Comparison of ENCODE assay signal across 1 cellular context in the genomic region with DNA sequence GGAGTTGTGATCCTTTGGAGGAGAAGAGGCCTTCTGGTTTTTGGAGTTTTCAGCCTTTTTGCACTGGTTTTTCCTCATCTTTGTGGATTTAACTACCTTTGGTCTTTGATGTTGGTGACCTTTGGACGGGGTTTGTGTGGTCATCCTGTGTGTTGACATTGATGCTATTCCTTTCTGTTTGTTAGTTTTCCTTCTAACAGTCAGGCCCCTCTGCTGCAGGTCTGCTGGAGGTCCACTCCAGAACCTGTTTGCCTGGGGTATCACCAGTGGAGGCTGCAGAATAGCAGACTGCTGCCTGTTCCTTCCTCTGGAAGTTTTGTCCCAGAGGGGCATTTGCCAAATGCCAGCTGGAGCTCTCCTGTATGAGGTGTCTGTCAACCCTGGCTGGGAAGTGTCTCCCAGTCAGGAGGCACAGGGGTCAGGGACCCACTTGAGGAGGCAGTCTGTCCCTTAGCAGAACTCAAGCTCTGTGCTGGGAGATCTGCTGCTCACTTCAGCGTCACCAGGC.
TF ChIP-seq lines count a peak whose summit lies in the region.
"Not testable (repeated sequence)": the region's sequence is repeated elsewhere in the genome, so short reads cannot be mapped to it uniquely, and the experiment has no call there.

No MANE protein-coding gene starts in this region.

TF ChIP-seq in HepG2, 621 proteins besides CTCF, POLR2A, EP300 and RAD21 (continued from another document and continues in another):
- TF ChIP-seq, protein P1, sequence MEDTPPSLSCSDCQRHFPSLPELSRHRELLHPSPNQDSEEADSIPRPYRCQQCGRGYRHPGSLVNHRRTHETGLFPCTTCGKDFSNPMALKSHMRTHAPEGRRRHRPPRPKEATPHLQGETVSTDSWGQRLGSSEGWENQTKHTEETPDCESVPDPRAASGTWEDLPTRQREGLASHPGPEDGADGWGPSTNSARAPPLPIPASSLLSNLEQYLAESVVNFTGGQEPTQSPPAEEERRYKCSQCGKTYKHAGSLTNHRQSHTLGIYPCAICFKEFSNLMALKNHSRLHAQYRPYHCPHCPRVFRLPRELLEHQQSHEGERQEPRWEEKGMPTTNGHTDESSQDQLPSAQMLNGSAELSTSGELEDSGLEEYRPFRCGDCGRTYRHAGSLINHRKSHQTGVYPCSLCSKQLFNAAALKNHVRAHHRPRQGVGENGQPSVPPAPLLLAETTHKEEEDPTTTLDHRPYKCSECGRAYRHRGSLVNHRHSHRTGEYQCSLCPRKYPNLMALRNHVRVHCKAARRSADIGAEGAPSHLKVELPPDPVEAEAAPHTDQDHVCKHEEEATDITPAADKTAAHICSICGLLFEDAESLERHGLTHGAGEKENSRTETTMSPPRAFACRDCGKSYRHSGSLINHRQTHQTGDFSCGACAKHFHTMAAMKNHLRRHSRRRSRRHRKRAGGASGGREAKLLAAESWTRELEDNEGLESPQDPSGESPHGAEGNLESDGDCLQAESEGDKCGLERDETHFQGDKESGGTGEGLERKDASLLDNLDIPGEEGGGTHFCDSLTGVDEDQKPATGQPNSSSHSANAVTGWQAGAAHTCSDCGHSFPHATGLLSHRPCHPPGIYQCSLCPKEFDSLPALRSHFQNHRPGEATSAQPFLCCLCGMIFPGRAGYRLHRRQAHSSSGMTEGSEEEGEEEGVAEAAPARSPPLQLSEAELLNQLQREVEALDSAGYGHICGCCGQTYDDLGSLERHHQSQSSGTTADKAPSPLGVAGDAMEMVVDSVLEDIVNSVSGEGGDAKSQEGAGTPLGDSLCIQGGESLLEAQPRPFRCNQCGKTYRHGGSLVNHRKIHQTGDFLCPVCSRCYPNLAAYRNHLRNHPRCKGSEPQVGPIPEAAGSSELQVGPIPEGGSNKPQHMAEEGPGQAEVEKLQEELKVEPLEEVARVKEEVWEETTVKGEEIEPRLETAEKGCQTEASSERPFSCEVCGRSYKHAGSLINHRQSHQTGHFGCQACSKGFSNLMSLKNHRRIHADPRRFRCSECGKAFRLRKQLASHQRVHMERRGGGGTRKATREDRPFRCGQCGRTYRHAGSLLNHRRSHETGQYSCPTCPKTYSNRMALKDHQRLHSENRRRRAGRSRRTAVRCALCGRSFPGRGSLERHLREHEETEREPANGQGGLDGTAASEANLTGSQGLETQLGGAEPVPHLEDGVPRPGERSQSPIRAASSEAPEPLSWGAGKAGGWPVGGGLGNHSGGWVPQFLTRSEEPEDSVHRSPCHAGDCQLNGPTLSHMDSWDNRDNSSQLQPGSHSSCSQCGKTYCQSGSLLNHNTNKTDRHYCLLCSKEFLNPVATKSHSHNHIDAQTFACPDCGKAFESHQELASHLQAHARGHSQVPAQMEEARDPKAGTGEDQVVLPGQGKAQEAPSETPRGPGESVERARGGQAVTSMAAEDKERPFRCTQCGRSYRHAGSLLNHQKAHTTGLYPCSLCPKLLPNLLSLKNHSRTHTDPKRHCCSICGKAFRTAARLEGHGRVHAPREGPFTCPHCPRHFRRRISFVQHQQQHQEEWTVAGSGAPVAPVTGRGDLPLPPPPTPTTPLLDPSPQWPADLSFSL (CRISPR knock-in tag; IDR thresholded peaks at IDR 0.05) = peak; percentile 29; the same call in 1 of the 2 replicates
- TF ChIP-seq TEAD3 (CRISPR knock-in tag; optimal IDR thresholded peaks at IDR 0.05; ENCODE audit: borderline replicate concordance) (peak; percentile 45), ZNF264 (CRISPR knock-in tag; IDR thresholded peaks at IDR 0.05) (peak; percentile 92), PHF21A (CRISPR knock-in tag; IDR thresholded peaks at IDR 0.05) (peak; percentile 70), ZNF350 (CRISPR knock-in tag; IDR thresholded peaks at IDR 0.05; ENCODE audit: borderline replicate concordance, low read depth) (0 out of 2 replicates have a peak, but pooled peaks have one; percentile 63), ZNF292 (CRISPR knock-in tag; IDR thresholded peaks at IDR 0.05; ENCODE audit: borderline replicate concordance, low read depth) (peak; percentile 84; the same call in 1 of the 2 replicates), MIER3 (CRISPR knock-in tag; IDR thresholded peaks at IDR 0.05; ENCODE audit: borderline replicate concordance) (peak; percentile 81; the same call in 1 of the 2 replicates), ZNF331 (CRISPR knock-in tag; IDR thresholded peaks at IDR 0.05) (peak; percentile 90), FOXA3 (CRISPR knock-in tag; IDR thresholded peaks at IDR 0.05) (peak; percentile 96), RNF2 (conservative IDR thresholded peaks at IDR 0.05; ENCODE audit: low read depth) (peak; percentile 54; the same call in 1 of the 2 replicates), JUND (CRISPR knock-in tag; IDR thresholded peaks at IDR 0.05) (peak; percentile 68; the same call in 1 of the 2 replicates), TSC22D2 (CRISPR knock-in tag; IDR thresholded peaks at IDR 0.05; ENCODE audit: borderline replicate concordance) (peak; percentile 51; the same call in 1 of the 2 replicates), REPIN1 (CRISPR knock-in tag; IDR thresholded peaks at IDR 0.05; ENCODE audit: borderline replicate concordance, low read depth) (peak; percentile 63; the same call in 1 of the 2 replicates), FOXK2 (IDR thresholded peaks at IDR 0.05) (0 out of 2 replicates have a peak, but pooled peaks have one; percentile 42), STAG1 (CRISPR knock-in tag; IDR thresholded peaks at IDR 0.05) (0 out of 2 replicates have a peak, but pooled peaks have one; percentile 3), SRY (CRISPR knock-in tag; IDR thresholded peaks at IDR 0.05) (peak; percentile 39; the same call in 1 of the 2 replicates), FOXK1 (CRISPR knock-in tag; IDR thresholded peaks at IDR 0.05; ENCODE audit: borderline replicate concordance, low read depth) (peak; percentile 89; the same call in 1 of the 2 replicates), MEF2D (CRISPR knock-in tag; IDR thresholded peaks at IDR 0.05) (0 out of 2 replicates have a peak, but pooled peaks have one; percentile 58), RXRB (CRISPR knock-in tag; IDR thresholded peaks at IDR 0.05; ENCODE audit: borderline replicate concordance) (peak; percentile 77; the same call in 1 of the 2 replicates), CREB1 (IDR thresholded peaks at IDR 0.05) (0 out of 2 replicates have a peak, but pooled peaks have one; percentile 10), GFI1 (CRISPR knock-in tag; IDR thresholded peaks at IDR 0.05; ENCODE audit: borderline replicate concordance) (peak; percentile 72), SAP130 (CRISPR knock-in tag; IDR thresholded peaks at IDR 0.05; ENCODE audit: low read depth) (peak; percentile 28; the same call in 1 of the 2 replicates), TRIM24 (CRISPR knock-in tag; IDR thresholded peaks at IDR 0.05) (0 out of 2 replicates have a peak, but pooled peaks have one; percentile 65), ZFX (CRISPR knock-in tag; IDR thresholded peaks at IDR 0.05; ENCODE audit: low read depth) (peak; percentile 71), ZFP90 (CRISPR knock-in tag; IDR thresholded peaks at IDR 0.05; ENCODE audit: borderline replicate concordance) (peak; percentile 68; the same call in 1 of the 2 replicates), ZSCAN31 (CRISPR knock-in tag; IDR thresholded peaks at IDR 0.05; ENCODE audit: low read depth) (peak; percentile 74), GABPB1 (CRISPR knock-in tag; IDR thresholded peaks at IDR 0.05) (peak; percentile 46; the same call in 1 of the 2 replicates), ZNF644 (CRISPR knock-in tag; IDR thresholded peaks at IDR 0.05; ENCODE audit: low read depth) (peak; percentile 98), ZNF12 (CRISPR knock-in tag; IDR thresholded peaks at IDR 0.05) (peak; percentile 77), POGZ (CRISPR knock-in tag; IDR thresholded peaks at IDR 0.05) (peak; percentile 81), RCOR2 (CRISPR knock-in tag; IDR thresholded peaks at IDR 0.05) (peak; percentile 88), HNF4G (IDR thresholded peaks at IDR 0.05; ENCODE audit: borderline replicate concordance, low read depth, low read length) (peak; percentile 90), HNF4G (CRISPR knock-in tag; IDR thresholded peaks at IDR 0.05; ENCODE audit: borderline replicate concordance, low read depth) (peak; percentile 97), ELF3 (CRISPR knock-in tag; IDR thresholded peaks at IDR 0.05) (peak; percentile 96), NR2F6 (IDR thresholded peaks at IDR 0.05) (peak; percentile 70), NR2F6 (CRISPR knock-in tag; IDR thresholded peaks at IDR 0.05) (peak; percentile 82; the same call in 1 of the 2 replicates), RARA (CRISPR knock-in tag; IDR thresholded peaks at IDR 0.05) (peak; percentile 76), ZNF788 (CRISPR knock-in tag; IDR thresholded peaks at IDR 0.05; ENCODE audit: borderline replicate concordance) (0 out of 2 replicates have a peak, but pooled peaks have one; percentile 67)
- TF ChIP-seq, protein P2, sequence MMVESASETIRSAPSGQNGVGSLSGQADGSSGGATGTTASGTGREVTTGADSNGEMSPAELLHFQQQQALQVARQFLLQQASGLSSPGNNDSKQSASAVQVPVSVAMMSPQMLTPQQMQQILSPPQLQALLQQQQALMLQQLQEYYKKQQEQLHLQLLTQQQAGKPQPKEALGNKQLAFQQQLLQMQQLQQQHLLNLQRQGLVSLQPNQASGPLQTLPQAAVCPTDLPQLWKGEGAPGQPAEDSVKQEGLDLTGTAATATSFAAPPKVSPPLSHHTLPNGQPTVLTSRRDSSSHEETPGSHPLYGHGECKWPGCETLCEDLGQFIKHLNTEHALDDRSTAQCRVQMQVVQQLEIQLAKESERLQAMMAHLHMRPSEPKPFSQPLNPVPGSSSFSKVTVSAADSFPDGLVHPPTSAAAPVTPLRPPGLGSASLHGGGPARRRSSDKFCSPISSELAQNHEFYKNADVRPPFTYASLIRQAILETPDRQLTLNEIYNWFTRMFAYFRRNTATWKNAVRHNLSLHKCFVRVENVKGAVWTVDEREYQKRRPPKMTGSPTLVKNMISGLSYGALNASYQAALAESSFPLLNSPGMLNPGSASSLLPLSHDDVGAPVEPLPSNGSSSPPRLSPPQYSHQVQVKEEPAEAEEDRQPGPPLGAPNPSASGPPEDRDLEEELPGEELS (CRISPR knock-in tag; IDR thresholded peaks at IDR 0.05) = peak; percentile 85
- TF ChIP-seq, protein P3, sequence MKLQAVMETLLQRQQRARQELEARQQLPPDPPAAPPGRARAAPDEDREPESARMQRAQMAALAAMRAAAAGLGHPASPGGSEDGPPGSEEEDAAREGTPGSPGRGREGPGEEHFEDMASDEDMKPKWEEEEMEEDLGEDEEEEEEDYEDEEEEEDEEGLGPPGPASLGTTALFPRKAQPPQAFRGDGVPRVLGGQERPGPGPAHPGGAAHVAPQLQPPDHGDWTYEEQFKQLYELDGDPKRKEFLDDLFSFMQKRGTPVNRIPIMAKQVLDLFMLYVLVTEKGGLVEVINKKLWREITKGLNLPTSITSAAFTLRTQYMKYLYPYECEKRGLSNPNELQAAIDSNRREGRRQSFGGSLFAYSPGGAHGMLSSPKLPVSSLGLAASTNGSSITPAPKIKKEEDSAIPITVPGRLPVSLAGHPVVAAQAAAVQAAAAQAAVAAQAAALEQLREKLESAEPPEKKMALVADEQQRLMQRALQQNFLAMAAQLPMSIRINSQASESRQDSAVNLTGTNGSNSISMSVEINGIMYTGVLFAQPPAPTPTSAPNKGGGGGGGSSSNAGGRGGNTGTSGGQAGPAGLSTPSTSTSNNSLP (IDR thresholded peaks at IDR 0.05; ENCODE audit: low read depth, low read length) = 0 out of 2 replicates have a peak, but pooled peaks have one; percentile 45
- not testable (repeated sequence) for TF ChIP-seq CREB1 (CRISPR knock-in tag; IDR thresholded peaks at IDR 0.05)
- TF ChIP-seq, protein P4, sequence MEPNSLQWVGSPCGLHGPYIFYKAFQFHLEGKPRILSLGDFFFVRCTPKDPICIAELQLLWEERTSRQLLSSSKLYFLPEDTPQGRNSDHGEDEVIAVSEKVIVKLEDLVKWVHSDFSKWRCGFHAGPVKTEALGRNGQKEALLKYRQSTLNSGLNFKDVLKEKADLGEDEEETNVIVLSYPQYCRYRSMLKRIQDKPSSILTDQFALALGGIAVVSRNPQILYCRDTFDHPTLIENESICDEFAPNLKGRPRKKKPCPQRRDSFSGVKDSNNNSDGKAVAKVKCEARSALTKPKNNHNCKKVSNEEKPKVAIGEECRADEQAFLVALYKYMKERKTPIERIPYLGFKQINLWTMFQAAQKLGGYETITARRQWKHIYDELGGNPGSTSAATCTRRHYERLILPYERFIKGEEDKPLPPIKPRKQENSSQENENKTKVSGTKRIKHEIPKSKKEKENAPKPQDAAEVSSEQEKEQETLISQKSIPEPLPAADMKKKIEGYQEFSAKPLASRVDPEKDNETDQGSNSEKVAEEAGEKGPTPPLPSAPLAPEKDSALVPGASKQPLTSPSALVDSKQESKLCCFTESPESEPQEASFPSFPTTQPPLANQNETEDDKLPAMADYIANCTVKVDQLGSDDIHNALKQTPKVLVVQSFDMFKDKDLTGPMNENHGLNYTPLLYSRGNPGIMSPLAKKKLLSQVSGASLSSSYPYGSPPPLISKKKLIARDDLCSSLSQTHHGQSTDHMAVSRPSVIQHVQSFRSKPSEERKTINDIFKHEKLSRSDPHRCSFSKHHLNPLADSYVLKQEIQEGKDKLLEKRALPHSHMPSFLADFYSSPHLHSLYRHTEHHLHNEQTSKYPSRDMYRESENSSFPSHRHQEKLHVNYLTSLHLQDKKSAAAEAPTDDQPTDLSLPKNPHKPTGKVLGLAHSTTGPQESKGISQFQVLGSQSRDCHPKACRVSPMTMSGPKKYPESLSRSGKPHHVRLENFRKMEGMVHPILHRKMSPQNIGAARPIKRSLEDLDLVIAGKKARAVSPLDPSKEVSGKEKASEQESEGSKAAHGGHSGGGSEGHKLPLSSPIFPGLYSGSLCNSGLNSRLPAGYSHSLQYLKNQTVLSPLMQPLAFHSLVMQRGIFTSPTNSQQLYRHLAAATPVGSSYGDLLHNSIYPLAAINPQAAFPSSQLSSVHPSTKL (CRISPR knock-in tag; IDR thresholded peaks at IDR 0.05) = peak; percentile 94
- TF ChIP-seq, protein P5, sequence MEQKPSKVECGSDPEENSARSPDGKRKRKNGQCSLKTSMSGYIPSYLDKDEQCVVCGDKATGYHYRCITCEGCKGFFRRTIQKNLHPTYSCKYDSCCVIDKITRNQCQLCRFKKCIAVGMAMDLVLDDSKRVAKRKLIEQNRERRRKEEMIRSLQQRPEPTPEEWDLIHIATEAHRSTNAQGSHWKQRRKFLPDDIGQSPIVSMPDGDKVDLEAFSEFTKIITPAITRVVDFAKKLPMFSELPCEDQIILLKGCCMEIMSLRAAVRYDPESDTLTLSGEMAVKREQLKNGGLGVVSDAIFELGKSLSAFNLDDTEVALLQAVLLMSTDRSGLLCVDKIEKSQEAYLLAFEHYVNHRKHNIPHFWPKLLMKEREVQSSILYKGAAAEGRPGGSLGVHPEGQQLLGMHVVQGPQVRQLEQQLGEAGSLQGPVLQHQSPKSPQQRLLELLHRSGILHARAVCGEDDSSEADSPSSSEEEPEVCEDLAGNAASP (CRISPR knock-in tag; IDR thresholded peaks at IDR 0.05; ENCODE audit: borderline replicate concordance) = peak; percentile 60; the same call in 1 of the 2 replicates
- TF ChIP-seq, protein P6, sequence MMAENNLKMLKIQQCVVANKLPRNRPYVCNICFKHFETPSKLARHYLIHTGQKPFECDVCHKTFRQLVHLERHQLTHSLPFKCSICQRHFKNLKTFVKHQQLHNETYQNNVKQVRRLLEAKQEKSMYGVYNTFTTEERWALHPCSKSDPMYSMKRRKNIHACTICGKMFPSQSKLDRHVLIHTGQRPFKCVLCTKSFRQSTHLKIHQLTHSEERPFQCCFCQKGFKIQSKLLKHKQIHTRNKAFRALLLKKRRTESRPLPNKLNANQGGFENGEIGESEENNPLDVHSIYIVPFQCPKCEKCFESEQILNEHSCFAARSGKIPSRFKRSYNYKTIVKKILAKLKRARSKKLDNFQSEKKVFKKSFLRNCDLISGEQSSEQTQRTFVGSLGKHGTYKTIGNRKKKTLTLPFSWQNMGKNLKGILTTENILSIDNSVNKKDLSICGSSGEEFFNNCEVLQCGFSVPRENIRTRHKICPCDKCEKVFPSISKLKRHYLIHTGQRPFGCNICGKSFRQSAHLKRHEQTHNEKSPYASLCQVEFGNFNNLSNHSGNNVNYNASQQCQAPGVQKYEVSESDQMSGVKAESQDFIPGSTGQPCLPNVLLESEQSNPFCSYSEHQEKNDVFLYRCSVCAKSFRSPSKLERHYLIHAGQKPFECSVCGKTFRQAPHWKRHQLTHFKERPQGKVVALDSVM (CRISPR knock-in tag; IDR thresholded peaks at IDR 0.05) = 0 out of 2 replicates have a peak, but pooled peaks have one; percentile 41
